Comparison of ENCODE assay signal across 8 cellular contexts in the genomic region with DNA sequence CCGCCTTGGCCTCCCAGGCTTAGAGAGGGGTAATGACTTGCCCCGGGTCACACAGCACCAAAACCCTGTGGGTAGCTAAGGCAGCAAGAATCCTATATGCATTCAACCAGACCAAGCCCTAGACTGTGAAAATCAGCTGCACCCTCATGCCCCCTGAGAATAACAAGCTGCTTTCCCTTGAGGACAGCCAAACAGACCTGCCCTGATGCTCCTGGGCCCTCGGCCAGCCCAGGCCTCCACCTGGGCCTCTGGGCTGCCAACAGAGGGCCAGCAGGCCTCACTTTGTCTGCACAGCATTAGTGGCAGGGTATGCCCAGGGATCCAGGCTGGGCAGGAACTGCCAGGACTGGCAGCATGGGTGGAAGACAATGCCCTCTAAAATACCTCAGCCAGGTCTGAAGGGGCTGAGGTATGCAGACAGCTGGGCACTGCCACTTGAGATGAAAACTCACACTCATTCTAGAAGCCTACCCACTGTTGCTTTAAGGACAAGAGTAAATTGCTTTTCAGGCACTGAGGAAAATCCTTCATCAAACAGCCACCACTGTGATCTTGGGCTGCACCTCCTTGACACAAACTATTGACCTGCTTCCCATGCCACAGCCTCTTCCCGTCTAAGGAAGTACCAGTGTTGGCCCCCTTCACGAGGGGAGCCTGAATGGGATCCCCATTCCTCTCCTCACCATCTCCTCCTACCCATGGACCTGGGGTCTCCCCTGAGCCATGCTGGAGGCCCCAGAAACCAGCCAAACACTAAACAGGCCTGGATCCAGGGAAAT. TPM values are rescaled to one million over a fixed set of nuclear protein-coding genes. Genes with fewer than 3 reads are reported as not detected.
DNase-seq lines count a peak whose midpoint lies in the region; ATAC-seq and TF ChIP-seq lines count a peak whose summit lies in the region.

No MANE protein-coding gene starts in this region.

- TF ChIP-seq CTCF in nephron (IDR thresholded peaks at IDR 0.05; ENCODE audit: unreplicated experiment in 3 of 3) (no peak), omental fat pad (IDR thresholded peaks at IDR 0.05) (no peak)

- in situ Hi-C loops in G401 (cut with HindIII; ENCODE audit: low sequenced_read_pairs): no loop called here

- H3K9me3 Mint-ChIP-seq in activated naive CD8-positive, alpha-beta T cell treated with anti-CD3 and anti-CD28 coated beads, Interleukin-2, amount 50 U/mL, for 24 hours: no peaks in the 10 kb centered on the region
- H3K9me3 Mint-ChIP-seq in nephron: no peaks in the 10 kb centered on the region

- DNase-seq in G401 (ENCODE audit: low spot score) (peak; percentile 56), omental fat pad (ENCODE audit: low spot score) (no peak), anterior cingulate cortex (lab: John Stamatoyannopoulos, UW) (no peak), GM19238 (ENCODE audit: insufficient read length, low spot score) (no peak), A172 (ENCODE audit: low spot score) (no peak)
- DNase-seq in activated naive CD8-positive, alpha-beta T cell treated with anti-CD3 and anti-CD28 coated beads, Interleukin-2, amount 50 U/mL, for 24 hours: no peak

- peak overlapping the region; percentile 47 for H3K4me3 Mint-ChIP-seq in activated naive CD8-positive, alpha-beta T cell treated with anti-CD3 and anti-CD28 coated beads, Interleukin-2, amount 50 U/mL, for 24 hours
- peak overlapping the region; percentile 39 to 68 (median 51) for H3K4me3 Mint-ChIP-seq in nephron

- peak overlapping the region; percentile 91 for H3K27ac Mint-ChIP-seq in activated naive CD8-positive, alpha-beta T cell treated with anti-CD3 and anti-CD28 coated beads, Interleukin-2, amount 50 U/mL, for 24 hours
- H3K27ac Mint-ChIP-seq in nephron: peak overlapping the region; percentile 99 to 100 (median 99)

- ATAC-seq in HG02981 (IDR thresholded peaks at IDR 0.05; ENCODE audit: unreplicated experiment): peak; percentile 1
- no peak for ATAC-seq in activated naive CD8-positive, alpha-beta T cell treated with anti-CD3 and anti-CD28 coated beads, Interleukin-2, amount 50 U/mL, for 24 hours
- ATAC-seq in omental fat pad (ENCODE audit: low FRiP score): no peak

- H3K36me3 Mint-ChIP-seq in activated naive CD8-positive, alpha-beta T cell treated with anti-CD3 and anti-CD28 coated beads, Interleukin-2, amount 50 U/mL, for 24 hours (ENCODE audit: low read depth): peaks cover 12% of the 10 kb centered on the region
- peaks cover 23% of the 10 kb centered on the region for H3K36me3 Mint-ChIP-seq in nephron (ENCODE audit: low read depth)

- H3K27me3 Mint-ChIP-seq in activated naive CD8-positive, alpha-beta T cell treated with anti-CD3 and anti-CD28 coated beads, Interleukin-2, amount 50 U/mL, for 24 hours: no peaks in the 10 kb centered on the region
- H3K27me3 Mint-ChIP-seq in nephron (ENCODE audit: low read depth): no peaks in the 10 kb centered on the region

- H3K4me1 Mint-ChIP-seq in activated naive CD8-positive, alpha-beta T cell treated with anti-CD3 and anti-CD28 coated beads, Interleukin-2, amount 50 U/mL, for 24 hours: peaks cover 70% of the 10 kb centered on the region
- H3K4me1 Mint-ChIP-seq in nephron: peaks cover 65% of the 10 kb centered on the region

RNA-seq across cellular contexts. Expression of gene ST3GAL2, which starts 8.8 kb away (rescaled TPM):
- 32.7 and 35.9 TPM in 2 replicates for total RNA-seq in G401 (2014; rRNA removed; shearing (Covaris generic))
- 10 to 100 TPM in 3 of 4 donors, 1 to 10 TPM in 1; 9.6 to 31.7 (median 17.8) TPM for total RNA-seq in omental fat pad
- 14.4 and 17.3 TPM in 2 replicates for total RNA-seq in A172 (2014; rRNA removed; shearing (Covaris generic))

RNA-seq across cellular contexts. Expression of gene FCSK, which starts 24.3 kb away (rescaled TPM):
- 12.9 and 15.8 TPM in 2 replicates for total RNA-seq in G401 (2014; rRNA removed; shearing (Covaris generic))
- 10 to 100 TPM in 3 of 4 donors, 1 to 10 TPM in 1; 7.3 to 17.3 (median 12.8) TPM for total RNA-seq in omental fat pad
- total RNA-seq in A172 (2014; rRNA removed; shearing (Covaris generic)): 9.4 and 13.8 TPM in 2 replicates
